In genomic region chr4:48329193-48329592, GRCh38 we compare ENCODE assay signal across 19 cellular contexts. TPM values are rescaled to one million over a fixed set of nuclear protein-coding genes. Genes with fewer than 3 reads are reported as not detected.
DNase-seq lines count a peak whose midpoint lies in the region; ATAC-seq, FAIRE-seq and TF ChIP-seq lines count a peak whose summit lies in the region.
"Had no signal": no experiment of that assay in that cellular context is flagged by ENCODE, and none has a peak within 500 bp of the region (broad histone marks: within the 10 kb centered on the region; RNA-seq: fewer than 3 reads in every experiment).

No MANE protein-coding gene starts in this region.

- H2AFZ ChIP-seq in ACC112 (ENCODE audit: low read length, unreplicated experiment) (no peak overlapping the region), astrocyte (ENCODE audit: low read depth, low read length) (no peak overlapping the region)

- H3K9ac ChIP-seq in astrocyte (ENCODE audit: low read length): peak overlapping the region; percentile 68

- H3K27me3 ChIP-seq in ACC112 (ENCODE audit: insufficient read depth, low read length) (no peaks in the 10 kb centered on the region), astrocyte (ENCODE audit: insufficient read depth, low read length) (no peaks in the 10 kb centered on the region)

- no peaks in the 10 kb centered on the region for H3K36me3 Mint-ChIP-seq in astrocyte (ENCODE audit: low read depth, unreplicated experiment)
- no peaks in the 10 kb centered on the region for H3K36me3 Mint-ChIP-seq in natural killer cell treated with Interleukin-12 subunit alpha and Interleukin-12 subunit beta and Interleukin-15 and Interleukin-18, amount 100 ng/mL, for 72 hours
- H3K36me3 Mint-ChIP-seq: CD4-positive, CD25-positive, alpha-beta regulatory T cell; natural killer cell had no signal

- DNase-seq in LNCaP clone FGC (ENCODE audit: low read depth) (peak; percentile 95), astrocyte (ENCODE audit: low read depth) (no peak), mucosa of descending colon (peak in 1 of 3 donors; percentile 27), 8988T (no peak)
- no peak for DNase-seq in natural killer cell treated with Interleukin-12 subunit alpha and Interleukin-12 subunit beta and Interleukin-15 and Interleukin-18, amount 100 ng/mL, for 72 hours (ENCODE audit: low spot score)
- DNase-seq: activated CD4-positive, alpha-beta T cell treated with anti-CD3 and anti-CD28 coated beads, Interleukin-2, amount 50 U/mL, for 4 hours; activated naive CD4-positive, alpha-beta T cell; CD4-positive, CD25-positive, alpha-beta regulatory T cell; head of caudate nucleus; KG1; mammary epithelial cell; natural killer cell; NCI-H1048; NCI-H510A had no signal

- ATAC-seq in mucosa of descending colon (peak; percentile 92), GM19328 (IDR thresholded peaks at IDR 0.05; ENCODE audit: unreplicated experiment) (no peak), GM18861 (IDR thresholded peaks at IDR 0.05; ENCODE audit: unreplicated experiment) (no peak)
- ATAC-seq in natural killer cell treated with Interleukin-12 subunit alpha and Interleukin-12 subunit beta and Interleukin-15 and Interleukin-18, amount 100 ng/mL, for 72 hours: no peak
- ATAC-seq: natural killer cell, Right ventricle myocardium inferior had no signal

- TF ChIP-seq CTCF in LNCaP clone FGC (IDR thresholded peaks at IDR 0.05; ENCODE audit: control insufficient read depth, extremely low read depth, insufficient read depth): no peak
- TF ChIP-seq CTCF in astrocyte (IDR thresholded peaks at IDR 0.05; ENCODE audit: insufficient read depth, low read depth, low read length): no peak
- no peak for TF ChIP-seq CTCF in mucosa of descending colon (IDR thresholded peaks at IDR 0.05)

- FAIRE-seq in astrocyte (lab: Jason Lieb, UNC): no peak

- H3K4me3 Mint-ChIP-seq in astrocyte (ENCODE audit: unreplicated experiment): no peak overlapping the region
- no peak overlapping the region for H3K4me3 Mint-ChIP-seq in natural killer cell treated with Interleukin-12 subunit alpha and Interleukin-12 subunit beta and Interleukin-15 and Interleukin-18, amount 100 ng/mL, for 72 hours
- H3K4me3 Mint-ChIP-seq: CD4-positive, CD25-positive, alpha-beta regulatory T cell; natural killer cell had no signal

- H3K79me2 ChIP-seq in ACC112 (ENCODE audit: control insufficient read depth, insufficient read depth, low read length, unreplicated experiment) (no peaks in the 10 kb centered on the region), astrocyte (ENCODE audit: insufficient read depth, low read length) (no peaks in the 10 kb centered on the region)

- no peaks in the 10 kb centered on the region for H3K36me3 ChIP-seq in ACC112 (ENCODE audit: insufficient read depth, low read length)
- H3K36me3 ChIP-seq in astrocyte (ENCODE audit: insufficient read depth, low read length): no peaks in the 10 kb centered on the region
- no peaks in the 10 kb centered on the region for H3K36me3 ChIP-seq in mucosa of descending colon (ENCODE audit: low read depth)

- H3K4me1 Mint-ChIP-seq in astrocyte (ENCODE audit: low read depth, unreplicated experiment): peaks cover 27% of the 10 kb centered on the region
- H3K4me1 Mint-ChIP-seq in natural killer cell treated with Interleukin-12 subunit alpha and Interleukin-12 subunit beta and Interleukin-15 and Interleukin-18, amount 100 ng/mL, for 72 hours (ENCODE audit: low read depth in 2 of 2): no peaks in the 10 kb centered on the region
- H3K4me1 Mint-ChIP-seq: CD4-positive, CD25-positive, alpha-beta regulatory T cell; natural killer cell had no signal

- H4K20me1 ChIP-seq in astrocyte (ENCODE audit: insufficient read depth, low read length): no peaks in the 10 kb centered on the region

- H3K4me3 ChIP-seq in ACC112 (ENCODE audit: low read depth, low read length) (no peak overlapping the region), LNCaP clone FGC (ENCODE audit: low read depth, low read length) (peak overlapping the region; percentile 18; the same call in 1 of the 2 replicates), astrocyte (ENCODE audit: insufficient read depth, low read depth, low read length) (no peak overlapping the region), mucosa of descending colon (no peak overlapping the region)

- peak overlapping the region; percentile 71 for H3K4me2 ChIP-seq in astrocyte (ENCODE audit: low read length)

- peaks cover 28% of the 10 kb centered on the region for H3K4me1 ChIP-seq in ACC112 (ENCODE audit: control insufficient read depth, insufficient read depth, low read length, unreplicated experiment)
- H3K4me1 ChIP-seq in astrocyte (ENCODE audit: insufficient read depth, low read length): peaks cover 27% of the 10 kb centered on the region
- H3K4me1 ChIP-seq in mucosa of descending colon (ENCODE audit: low read depth): peaks cover 20% of the 10 kb centered on the region

- H3K27ac Mint-ChIP-seq in astrocyte (ENCODE audit: unreplicated experiment): peak overlapping the region; percentile 97
- H3K27ac Mint-ChIP-seq in natural killer cell treated with Interleukin-12 subunit alpha and Interleukin-12 subunit beta and Interleukin-15 and Interleukin-18, amount 100 ng/mL, for 72 hours: no peak overlapping the region
- H3K27ac Mint-ChIP-seq: CD4-positive, CD25-positive, alpha-beta regulatory T cell; natural killer cell; progenitor cell of endocrine pancreas had no signal

- intact Hi-C loops in mucosa of descending colon (cut with DNase I, micrococcal nuclease): no loop called here

- H3K27ac ChIP-seq in ACC112 (ENCODE audit: low read depth, low read length): peak overlapping the region; percentile 85
- H3K27ac ChIP-seq in astrocyte (ENCODE audit: low read depth, low read length): peak overlapping the region; percentile 92

- H3K27me3 Mint-ChIP-seq in astrocyte (ENCODE audit: low read depth, unreplicated experiment): no peaks in the 10 kb centered on the region
- H3K27me3 Mint-ChIP-seq in natural killer cell treated with Interleukin-12 subunit alpha and Interleukin-12 subunit beta and Interleukin-15 and Interleukin-18, amount 100 ng/mL, for 72 hours: peaks cover 9 to 13% of the 10 kb centered on the region in 2 donors

- no peaks in the 10 kb centered on the region for H3K9me3 Mint-ChIP-seq in astrocyte (ENCODE audit: unreplicated experiment)
- H3K9me3 Mint-ChIP-seq in natural killer cell treated with Interleukin-12 subunit alpha and Interleukin-12 subunit beta and Interleukin-15 and Interleukin-18, amount 100 ng/mL, for 72 hours: no peaks in the 10 kb centered on the region
- H3K9me3 Mint-ChIP-seq: natural killer cell had no signal

- H3K9me3 ChIP-seq in astrocyte (ENCODE audit: insufficient read depth, low read depth, low read length) (no peaks in the 10 kb centered on the region), mucosa of descending colon (no peaks in the 10 kb centered on the region)

RNA-seq across cellular contexts. Expression of gene SLAIN2, which starts 12.1 kb away (rescaled TPM):
- total RNA-seq in astrocyte (85.3 and 90.5 TPM in 2 replicates), mucosa of descending colon (100 to 1,000 TPM in 1 of 3 donors, 10 to 100 TPM in 2; 73.5 to 153 (median 90.6) TPM)
- total RNA-seq in natural killer cell treated with Interleukin-12 subunit alpha and Interleukin-12 subunit beta and Interleukin-15 and Interleukin-18, amount 100 ng/mL, for 72 hours: 10 to 100 TPM; 42.4 to 89.3 TPM

RNA-seq across cellular contexts. Expression of gene TEC, which starts 59.6 kb away (rescaled TPM):
- total RNA-seq in astrocyte: 0.61 and 0.91 TPM in 2 replicates
- 1 to 10 TPM; 3.4 to 4.0 (median 3.8) TPM for total RNA-seq in mucosa of descending colon
- total RNA-seq in natural killer cell treated with Interleukin-12 subunit alpha and Interleukin-12 subunit beta and Interleukin-15 and Interleukin-18, amount 100 ng/mL, for 72 hours: 1 to 10 TPM; 2.0 to 3.1 TPM
